Comparison of ENCODE assay signal across 1 cellular context in genomic region chr16:24978370-24978914, GRCh38.
TF ChIP-seq lines count a peak whose summit lies in the region.

No MANE protein-coding gene starts in this region.

TF ChIP-seq in HCT116, 20 proteins besides CTCF, POLR2A, EP300 and RAD21:
- TF ChIP-seq EZH2 (IDR thresholded peaks at IDR 0.05) (no peak), CEBPB (IDR thresholded peaks at IDR 0.05; ENCODE audit: low read depth) (no peak)
